Comparison of ENCODE assay signal across 2 cellular contexts in the genomic region with DNA sequence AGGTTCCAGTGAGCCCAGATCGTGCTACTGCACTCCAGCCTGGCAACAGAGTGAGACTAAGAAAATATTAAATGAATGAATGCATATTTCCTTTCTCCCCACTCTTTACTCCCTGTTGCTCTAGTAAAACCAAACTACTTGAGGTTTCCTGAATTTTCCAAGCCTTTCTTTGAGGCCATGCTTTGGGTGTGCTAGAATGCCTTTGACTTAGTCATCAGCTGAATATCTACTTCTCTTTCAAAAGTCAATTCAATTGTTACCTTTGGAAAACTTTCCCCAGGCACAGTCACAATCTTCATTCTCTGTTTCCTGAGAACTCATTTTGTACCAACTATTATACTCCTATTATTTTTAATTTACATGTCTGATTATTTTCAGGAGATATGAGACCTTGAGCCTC.
TF ChIP-seq lines count a peak whose summit lies in the region.

No MANE protein-coding gene starts in this region.

TF ChIP-seq in IMR-90, 13 proteins besides CTCF, POLR2A, EP300 and RAD21 (continued from another document):
- TF ChIP-seq, protein P1, sequence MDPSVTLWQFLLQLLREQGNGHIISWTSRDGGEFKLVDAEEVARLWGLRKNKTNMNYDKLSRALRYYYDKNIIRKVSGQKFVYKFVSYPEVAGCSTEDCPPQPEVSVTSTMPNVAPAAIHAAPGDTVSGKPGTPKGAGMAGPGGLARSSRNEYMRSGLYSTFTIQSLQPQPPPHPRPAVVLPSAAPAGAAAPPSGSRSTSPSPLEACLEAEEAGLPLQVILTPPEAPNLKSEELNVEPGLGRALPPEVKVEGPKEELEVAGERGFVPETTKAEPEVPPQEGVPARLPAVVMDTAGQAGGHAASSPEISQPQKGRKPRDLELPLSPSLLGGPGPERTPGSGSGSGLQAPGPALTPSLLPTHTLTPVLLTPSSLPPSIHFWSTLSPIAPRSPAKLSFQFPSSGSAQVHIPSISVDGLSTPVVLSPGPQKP (IDR thresholded peaks at IDR 0.05; ENCODE audit: borderline replicate concordance, low read depth, low read length): no peak
- no peak for TF ChIP-seq CEBPB (IDR thresholded peaks at IDR 0.05; ENCODE audit: low read depth, low read length)

TF ChIP-seq in SK-N-SH treated with all-trans-retinoic acid at 6 μM for 48 hours, 23 proteins besides CTCF, POLR2A, EP300 and RAD21 (continued from another document):
- TF ChIP-seq, protein P2, sequence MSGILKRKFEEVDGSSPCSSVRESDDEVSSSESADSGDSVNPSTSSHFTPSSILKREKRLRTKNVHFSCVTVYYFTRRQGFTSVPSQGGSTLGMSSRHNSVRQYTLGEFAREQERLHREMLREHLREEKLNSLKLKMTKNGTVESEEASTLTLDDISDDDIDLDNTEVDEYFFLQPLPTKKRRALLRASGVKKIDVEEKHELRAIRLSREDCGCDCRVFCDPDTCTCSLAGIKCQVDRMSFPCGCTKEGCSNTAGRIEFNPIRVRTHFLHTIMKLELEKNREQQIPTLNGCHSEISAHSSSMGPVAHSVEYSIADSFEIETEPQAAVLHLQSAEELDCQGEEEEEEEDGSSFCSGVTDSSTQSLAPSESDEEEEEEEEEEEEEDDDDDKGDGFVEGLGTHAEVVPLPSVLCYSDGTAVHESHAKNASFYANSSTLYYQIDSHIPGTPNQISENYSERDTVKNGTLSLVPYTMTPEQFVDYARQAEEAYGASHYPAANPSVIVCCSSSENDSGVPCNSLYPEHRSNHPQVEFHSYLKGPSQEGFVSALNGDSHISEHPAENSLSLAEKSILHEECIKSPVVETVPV (CRISPR knock-in tag; IDR thresholded peaks at IDR 0.05): no peak
- no peak for TF ChIP-seq RARB (CRISPR knock-in tag; IDR thresholded peaks at IDR 0.05)
- TF ChIP-seq ZFP3 (CRISPR knock-in tag; IDR thresholded peaks at IDR 0.05): no peak
- no peak for TF ChIP-seq ESRRG (CRISPR knock-in tag; IDR thresholded peaks at IDR 0.05)
- TF ChIP-seq, protein P3, sequence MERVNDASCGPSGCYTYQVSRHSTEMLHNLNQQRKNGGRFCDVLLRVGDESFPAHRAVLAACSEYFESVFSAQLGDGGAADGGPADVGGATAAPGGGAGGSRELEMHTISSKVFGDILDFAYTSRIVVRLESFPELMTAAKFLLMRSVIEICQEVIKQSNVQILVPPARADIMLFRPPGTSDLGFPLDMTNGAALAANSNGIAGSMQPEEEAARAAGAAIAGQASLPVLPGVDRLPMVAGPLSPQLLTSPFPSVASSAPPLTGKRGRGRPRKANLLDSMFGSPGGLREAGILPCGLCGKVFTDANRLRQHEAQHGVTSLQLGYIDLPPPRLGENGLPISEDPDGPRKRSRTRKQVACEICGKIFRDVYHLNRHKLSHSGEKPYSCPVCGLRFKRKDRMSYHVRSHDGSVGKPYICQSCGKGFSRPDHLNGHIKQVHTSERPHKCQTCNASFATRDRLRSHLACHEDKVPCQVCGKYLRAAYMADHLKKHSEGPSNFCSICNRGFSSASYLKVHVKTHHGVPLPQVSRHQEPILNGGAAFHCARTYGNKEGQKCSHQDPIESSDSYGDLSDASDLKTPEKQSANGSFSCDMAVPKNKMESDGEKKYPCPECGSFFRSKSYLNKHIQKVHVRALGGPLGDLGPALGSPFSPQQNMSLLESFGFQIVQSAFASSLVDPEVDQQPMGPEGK (CRISPR knock-in tag; IDR thresholded peaks at IDR 0.05; ENCODE audit: borderline replicate concordance): no peak
- TF ChIP-seq, protein P4, sequence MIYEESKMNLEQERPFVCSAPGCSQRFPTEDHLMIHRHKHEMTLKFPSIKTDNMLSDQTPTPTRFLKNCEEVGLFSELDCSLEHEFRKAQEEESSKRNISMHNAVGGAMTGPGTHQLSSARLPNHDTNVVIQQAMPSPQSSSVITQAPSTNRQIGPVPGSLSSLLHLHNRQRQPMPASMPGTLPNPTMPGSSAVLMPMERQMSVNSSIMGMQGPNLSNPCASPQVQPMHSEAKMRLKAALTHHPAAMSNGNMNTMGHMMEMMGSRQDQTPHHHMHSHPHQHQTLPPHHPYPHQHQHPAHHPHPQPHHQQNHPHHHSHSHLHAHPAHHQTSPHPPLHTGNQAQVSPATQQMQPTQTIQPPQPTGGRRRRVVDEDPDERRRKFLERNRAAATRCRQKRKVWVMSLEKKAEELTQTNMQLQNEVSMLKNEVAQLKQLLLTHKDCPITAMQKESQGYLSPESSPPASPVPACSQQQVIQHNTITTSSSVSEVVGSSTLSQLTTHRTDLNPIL (CRISPR knock-in tag; IDR thresholded peaks at IDR 0.05; ENCODE audit: low read depth): no peak
- no peak for TF ChIP-seq PPARA (CRISPR knock-in tag; IDR thresholded peaks at IDR 0.05; ENCODE audit: borderline replicate concordance)
- no peak for TF ChIP-seq ZNF8 (CRISPR knock-in tag; IDR thresholded peaks at IDR 0.05)
- TF ChIP-seq, protein P5, sequence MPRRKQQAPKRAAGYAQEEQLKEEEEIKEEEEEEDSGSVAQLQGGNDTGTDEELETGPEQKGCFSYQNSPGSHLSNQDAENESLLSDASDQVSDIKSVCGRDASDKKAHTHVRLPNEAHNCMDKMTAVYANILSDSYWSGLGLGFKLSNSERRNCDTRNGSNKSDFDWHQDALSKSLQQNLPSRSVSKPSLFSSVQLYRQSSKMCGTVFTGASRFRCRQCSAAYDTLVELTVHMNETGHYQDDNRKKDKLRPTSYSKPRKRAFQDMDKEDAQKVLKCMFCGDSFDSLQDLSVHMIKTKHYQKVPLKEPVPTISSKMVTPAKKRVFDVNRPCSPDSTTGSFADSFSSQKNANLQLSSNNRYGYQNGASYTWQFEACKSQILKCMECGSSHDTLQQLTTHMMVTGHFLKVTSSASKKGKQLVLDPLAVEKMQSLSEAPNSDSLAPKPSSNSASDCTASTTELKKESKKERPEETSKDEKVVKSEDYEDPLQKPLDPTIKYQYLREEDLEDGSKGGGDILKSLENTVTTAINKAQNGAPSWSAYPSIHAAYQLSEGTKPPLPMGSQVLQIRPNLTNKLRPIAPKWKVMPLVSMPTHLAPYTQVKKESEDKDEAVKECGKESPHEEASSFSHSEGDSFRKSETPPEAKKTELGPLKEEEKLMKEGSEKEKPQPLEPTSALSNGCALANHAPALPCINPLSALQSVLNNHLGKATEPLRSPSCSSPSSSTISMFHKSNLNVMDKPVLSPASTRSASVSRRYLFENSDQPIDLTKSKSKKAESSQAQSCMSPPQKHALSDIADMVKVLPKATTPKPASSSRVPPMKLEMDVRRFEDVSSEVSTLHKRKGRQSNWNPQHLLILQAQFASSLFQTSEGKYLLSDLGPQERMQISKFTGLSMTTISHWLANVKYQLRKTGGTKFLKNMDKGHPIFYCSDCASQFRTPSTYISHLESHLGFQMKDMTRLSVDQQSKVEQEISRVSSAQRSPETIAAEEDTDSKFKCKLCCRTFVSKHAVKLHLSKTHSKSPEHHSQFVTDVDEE (CRISPR knock-in tag; IDR thresholded peaks at IDR 0.05): no peak
- TF ChIP-seq ZNF70 (CRISPR knock-in tag; IDR thresholded peaks at IDR 0.05): no peak
- TF ChIP-seq CSDC2 (CRISPR knock-in tag; IDR thresholded peaks at IDR 0.05): no peak
- TF ChIP-seq ARNTL (CRISPR knock-in tag; IDR thresholded peaks at IDR 0.05; ENCODE audit: borderline replicate concordance, low read depth): no peak
- TF ChIP-seq BACH2 (CRISPR knock-in tag; IDR thresholded peaks at IDR 0.05; ENCODE audit: borderline replicate concordance): no peak
- no peak for TF ChIP-seq ZFP30 (CRISPR knock-in tag; IDR thresholded peaks at IDR 0.05)
